1 cellular context compared by ENCODE assay signal in the genomic region with DNA sequence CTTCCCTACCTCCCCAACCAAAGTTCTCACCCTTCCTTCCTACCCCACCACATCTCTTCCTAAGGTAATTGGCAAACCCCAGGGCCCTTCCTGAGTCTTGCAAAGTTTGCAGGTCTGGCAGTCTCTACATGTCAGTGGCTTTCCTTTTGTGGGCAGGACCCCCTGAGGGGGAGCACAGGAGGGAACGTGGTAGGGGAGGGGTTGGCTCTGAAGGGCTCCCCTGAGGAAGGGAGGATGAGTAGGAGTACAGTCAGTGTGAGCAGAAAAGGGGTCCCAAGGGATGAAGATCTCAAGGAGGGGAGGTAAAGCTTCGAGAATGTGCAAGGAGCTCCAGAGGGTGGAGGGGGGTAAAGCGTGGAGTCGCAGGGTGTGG.
TF ChIP-seq lines count a peak whose summit lies in the region.

No MANE protein-coding gene starts in this region.

TF ChIP-seq in GM23338, 12 proteins besides CTCF, POLR2A, EP300 and RAD21:
- TF ChIP-seq, protein P1, sequence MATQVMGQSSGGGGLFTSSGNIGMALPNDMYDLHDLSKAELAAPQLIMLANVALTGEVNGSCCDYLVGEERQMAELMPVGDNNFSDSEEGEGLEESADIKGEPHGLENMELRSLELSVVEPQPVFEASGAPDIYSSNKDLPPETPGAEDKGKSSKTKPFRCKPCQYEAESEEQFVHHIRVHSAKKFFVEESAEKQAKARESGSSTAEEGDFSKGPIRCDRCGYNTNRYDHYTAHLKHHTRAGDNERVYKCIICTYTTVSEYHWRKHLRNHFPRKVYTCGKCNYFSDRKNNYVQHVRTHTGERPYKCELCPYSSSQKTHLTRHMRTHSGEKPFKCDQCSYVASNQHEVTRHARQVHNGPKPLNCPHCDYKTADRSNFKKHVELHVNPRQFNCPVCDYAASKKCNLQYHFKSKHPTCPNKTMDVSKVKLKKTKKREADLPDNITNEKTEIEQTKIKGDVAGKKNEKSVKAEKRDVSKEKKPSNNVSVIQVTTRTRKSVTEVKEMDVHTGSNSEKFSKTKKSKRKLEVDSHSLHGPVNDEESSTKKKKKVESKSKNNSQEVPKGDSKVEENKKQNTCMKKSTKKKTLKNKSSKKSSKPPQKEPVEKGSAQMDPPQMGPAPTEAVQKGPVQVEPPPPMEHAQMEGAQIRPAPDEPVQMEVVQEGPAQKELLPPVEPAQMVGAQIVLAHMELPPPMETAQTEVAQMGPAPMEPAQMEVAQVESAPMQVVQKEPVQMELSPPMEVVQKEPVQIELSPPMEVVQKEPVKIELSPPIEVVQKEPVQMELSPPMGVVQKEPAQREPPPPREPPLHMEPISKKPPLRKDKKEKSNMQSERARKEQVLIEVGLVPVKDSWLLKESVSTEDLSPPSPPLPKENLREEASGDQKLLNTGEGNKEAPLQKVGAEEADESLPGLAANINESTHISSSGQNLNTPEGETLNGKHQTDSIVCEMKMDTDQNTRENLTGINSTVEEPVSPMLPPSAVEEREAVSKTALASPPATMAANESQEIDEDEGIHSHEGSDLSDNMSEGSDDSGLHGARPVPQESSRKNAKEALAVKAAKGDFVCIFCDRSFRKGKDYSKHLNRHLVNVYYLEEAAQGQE (IDR thresholded peaks at IDR 0.05; ENCODE audit: unreplicated experiment) = no peak
- TF ChIP-seq EZH2 (IDR thresholded peaks at IDR 0.05; ENCODE audit: low read depth, unreplicated experiment) (no peak), CREB1 (CRISPR knock-in tag; IDR thresholded peaks at IDR 0.05; ENCODE audit: low read depth) (no peak), POLR2AphosphoS5 (IDR thresholded peaks at IDR 0.05; ENCODE audit: low read depth) (no peak), NANOG (IDR thresholded peaks at IDR 0.05; ENCODE audit: borderline replicate concordance) (no peak), ZNF114 (CRISPR knock-in tag; IDR thresholded peaks at IDR 0.05) (no peak), ZNF331 (CRISPR knock-in tag; IDR thresholded peaks at IDR 0.05; ENCODE audit: low read depth) (no peak), JUNB (IDR thresholded peaks at IDR 0.05; ENCODE audit: unreplicated experiment) (no peak), EZH2phosphoT487 (IDR thresholded peaks at IDR 0.05; ENCODE audit: unreplicated experiment) (no peak), STAT1 (IDR thresholded peaks at IDR 0.05; ENCODE audit: unreplicated experiment) (no peak)
- TF ChIP-seq, protein P2, sequence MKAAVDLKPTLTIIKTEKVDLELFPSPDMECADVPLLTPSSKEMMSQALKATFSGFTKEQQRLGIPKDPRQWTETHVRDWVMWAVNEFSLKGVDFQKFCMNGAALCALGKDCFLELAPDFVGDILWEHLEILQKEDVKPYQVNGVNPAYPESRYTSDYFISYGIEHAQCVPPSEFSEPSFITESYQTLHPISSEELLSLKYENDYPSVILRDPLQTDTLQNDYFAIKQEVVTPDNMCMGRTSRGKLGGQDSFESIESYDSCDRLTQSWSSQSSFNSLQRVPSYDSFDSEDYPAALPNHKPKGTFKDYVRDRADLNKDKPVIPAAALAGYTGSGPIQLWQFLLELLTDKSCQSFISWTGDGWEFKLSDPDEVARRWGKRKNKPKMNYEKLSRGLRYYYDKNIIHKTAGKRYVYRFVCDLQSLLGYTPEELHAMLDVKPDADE (IDR thresholded peaks at IDR 0.05) = no peak
- TF ChIP-seq, protein P3, sequence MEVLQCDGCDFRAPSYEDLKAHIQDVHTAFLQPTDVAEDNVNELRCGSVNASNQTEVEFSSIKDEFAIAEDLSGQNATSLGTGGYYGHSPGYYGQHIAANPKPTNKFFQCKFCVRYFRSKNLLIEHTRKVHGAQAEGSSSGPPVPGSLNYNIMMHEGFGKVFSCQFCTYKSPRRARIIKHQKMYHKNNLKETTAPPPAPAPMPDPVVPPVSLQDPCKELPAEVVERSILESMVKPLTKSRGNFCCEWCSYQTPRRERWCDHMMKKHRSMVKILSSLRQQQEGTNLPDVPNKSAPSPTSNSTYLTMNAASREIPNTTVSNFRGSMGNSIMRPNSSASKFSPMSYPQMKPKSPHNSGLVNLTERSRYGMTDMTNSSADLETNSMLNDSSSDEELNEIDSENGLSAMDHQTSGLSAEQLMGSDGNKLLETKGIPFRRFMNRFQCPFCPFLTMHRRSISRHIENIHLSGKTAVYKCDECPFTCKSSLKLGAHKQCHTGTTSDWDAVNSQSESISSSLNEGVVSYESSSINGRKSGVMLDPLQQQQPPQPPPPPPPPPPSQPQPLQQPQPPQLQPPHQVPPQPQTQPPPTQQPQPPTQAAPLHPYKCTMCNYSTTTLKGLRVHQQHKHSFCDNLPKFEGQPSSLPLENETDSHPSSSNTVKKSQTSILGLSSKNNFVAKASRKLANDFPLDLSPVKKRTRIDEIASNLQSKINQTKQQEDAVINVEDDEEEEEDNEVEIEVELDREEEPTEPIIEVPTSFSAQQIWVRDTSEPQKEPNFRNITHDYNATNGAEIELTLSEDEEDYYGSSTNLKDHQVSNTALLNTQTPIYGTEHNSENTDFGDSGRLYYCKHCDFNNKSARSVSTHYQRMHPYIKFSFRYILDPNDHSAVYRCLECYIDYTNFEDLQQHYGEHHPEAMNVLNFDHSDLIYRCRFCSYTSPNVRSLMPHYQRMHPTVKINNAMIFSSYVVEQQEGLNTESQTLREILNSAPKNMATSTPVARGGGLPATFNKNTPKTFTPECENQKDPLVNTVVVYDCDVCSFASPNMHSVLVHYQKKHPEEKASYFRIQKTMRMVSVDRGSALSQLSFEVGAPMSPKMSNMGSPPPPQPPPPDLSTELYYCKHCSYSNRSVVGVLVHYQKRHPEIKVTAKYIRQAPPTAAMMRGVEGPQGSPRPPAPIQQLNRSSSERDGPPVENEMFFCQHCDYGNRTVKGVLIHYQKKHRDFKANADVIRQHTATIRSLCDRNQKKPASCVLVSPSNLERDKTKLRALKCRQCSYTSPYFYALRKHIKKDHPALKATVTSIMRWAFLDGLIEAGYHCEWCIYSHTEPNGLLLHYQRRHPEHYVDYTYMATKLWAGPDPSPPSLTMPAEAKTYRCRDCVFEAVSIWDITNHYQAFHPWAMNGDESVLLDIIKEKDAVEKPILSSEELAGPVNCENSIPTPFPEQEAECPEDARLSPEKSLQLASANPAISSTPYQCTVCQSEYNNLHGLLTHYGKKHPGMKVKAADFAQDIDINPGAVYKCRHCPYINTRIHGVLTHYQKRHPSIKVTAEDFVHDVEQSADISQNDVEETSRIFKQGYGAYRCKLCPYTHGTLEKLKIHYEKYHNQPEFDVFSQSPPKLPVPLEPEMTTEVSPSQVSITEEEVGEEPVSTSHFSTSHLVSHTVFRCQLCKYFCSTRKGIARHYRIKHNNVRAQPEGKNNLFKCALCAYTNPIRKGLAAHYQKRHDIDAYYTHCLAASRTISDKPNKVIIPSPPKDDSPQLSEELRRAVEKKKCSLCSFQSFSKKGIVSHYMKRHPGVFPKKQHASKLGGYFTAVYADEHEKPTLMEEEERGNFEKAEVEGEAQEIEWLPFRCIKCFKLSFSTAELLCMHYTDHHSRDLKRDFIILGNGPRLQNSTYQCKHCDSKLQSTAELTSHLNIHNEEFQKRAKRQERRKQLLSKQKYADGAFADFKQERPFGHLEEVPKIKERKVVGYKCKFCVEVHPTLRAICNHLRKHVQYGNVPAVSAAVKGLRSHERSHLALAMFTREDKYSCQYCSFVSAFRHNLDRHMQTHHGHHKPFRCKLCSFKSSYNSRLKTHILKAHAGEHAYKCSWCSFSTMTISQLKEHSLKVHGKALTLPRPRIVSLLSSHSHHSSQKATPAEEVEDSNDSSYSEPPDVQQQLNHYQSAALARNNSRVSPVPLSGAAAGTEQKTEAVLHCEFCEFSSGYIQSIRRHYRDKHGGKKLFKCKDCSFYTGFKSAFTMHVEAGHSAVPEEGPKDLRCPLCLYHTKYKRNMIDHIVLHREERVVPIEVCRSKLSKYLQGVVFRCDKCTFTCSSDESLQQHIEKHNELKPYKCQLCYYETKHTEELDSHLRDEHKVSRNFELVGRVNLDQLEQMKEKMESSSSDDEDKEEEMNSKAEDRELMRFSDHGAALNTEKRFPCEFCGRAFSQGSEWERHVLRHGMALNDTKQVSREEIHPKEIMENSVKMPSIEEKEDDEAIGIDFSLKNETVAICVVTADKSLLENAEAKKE (CRISPR knock-in tag; IDR thresholded peaks at IDR 0.05) = no peak
TF ChIP-seq in GM23338: peak in this region for 0.
